23 cellular contexts compared by ENCODE assay signal in the genomic region with DNA sequence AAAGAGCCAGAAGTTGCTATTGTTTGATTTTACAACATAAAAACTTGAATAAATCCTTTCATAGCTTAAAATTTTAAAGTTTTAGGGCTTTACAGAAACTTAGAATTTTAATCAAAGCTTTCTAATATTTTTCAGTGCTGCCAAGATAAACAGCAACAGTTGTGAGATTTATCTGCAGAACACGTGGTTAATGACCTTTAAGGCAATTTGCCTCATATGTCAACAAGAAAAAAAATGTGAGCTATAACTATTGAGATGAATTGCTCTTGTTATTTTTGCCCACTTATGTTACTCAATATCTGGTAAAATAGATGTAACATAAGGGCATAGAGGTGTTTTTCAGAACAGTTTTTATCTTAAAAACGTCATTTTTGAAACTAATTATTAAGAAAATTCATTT.
"Had no signal": no experiment of that assay in that cellular context is flagged by ENCODE, and none has a peak within 500 bp of the region (broad histone marks: within the 10 kb centered on the region; RNA-seq: fewer than 3 reads in every experiment).

No MANE protein-coding gene starts in this region.

- DNase-seq: activated B cell treated with CpG ODN at 0.5 μM for 24 hours; activated CD4-positive, alpha-beta T cell treated with anti-CD3 and anti-CD28 coated beads for 1 hour; activated CD4-positive, alpha-beta T cell treated with anti-CD3 and anti-CD28 coated beads, Interleukin-2, amount 10 ng/mL, durations not matched to agents 24 days and 14 days; activated CD4-positive, alpha-beta T cell treated with anti-CD3 and anti-CD28 coated beads, Interleukin-2, amount 50 U/mL, for 48 hours; activated CD8-positive, alpha-beta memory T cell treated with anti-CD3 and anti-CD28 coated beads, Interleukin-2, amount 10 ng/mL, durations not matched to agents 7 days and 5 days; activated effector memory CD4-positive, alpha-beta T cell treated with Interleukin-2 at 50 U/mL for 16 hours; activated naive CD4-positive, alpha-beta T cell; activated T-cell treated with anti-CD3 and anti-CD28 coated beads, Interleukin-2, amount 50 U/mL, for 24 hours; amniotic stem cell; KG1; NCI-H1092; NCI-H1930; NCI-H2107; NCI-H2171 treated with DMSO at 0.1 percent for 48 hours; NCI-H345; NCI-H510A treated with DMSO at 0.1 percent for 48 hours; NCI-H82; SIG-M5; T-cell; T-helper 2 cell; T1000 had no signal

- FAIRE-seq: TTC549 had no signal

- H3K4me3 ChIP-seq: ascending aorta had no signal

- ATAC-seq: activated CD8-positive, alpha-beta memory T cell treated with anti-CD3 and anti-CD28 coated beads, Interleukin-2, amount 10 ng/mL, durations not matched to agents 7 days and 5 days; T-cell had no signal
